8 cellular contexts compared by ENCODE assay signal in genomic region chr1:84297546-84298244, GRCh38. TPM values are rescaled to one million over a fixed set of nuclear protein-coding genes. Genes with fewer than 3 reads are reported as not detected.
DNase-seq lines count a peak whose midpoint lies in the region; ATAC-seq and TF ChIP-seq lines count a peak whose summit lies in the region.

No MANE protein-coding gene starts in this region.

- H3K9me3 Mint-ChIP-seq in activated T-cell treated with anti-CD3 and anti-CD28 coated beads, Interleukin-2, amount 50 U/mL, for 24 hours, result no peaks in the 10 kb centered on the region
- H3K9me3 Mint-ChIP-seq in activated T-helper 17 cell treated with anti-CD3 and anti-CD28 coated beads, Interleukin-2, amount 50 U/mL, for 72 hours, result no peaks in the 10 kb centered on the region

- H2BK5ac ChIP-seq in mesendoderm (ENCODE audit: low read length), result no peak overlapping the region

- H3K36me3 ChIP-seq in tibial artery (no peaks in the 10 kb centered on the region), mesendoderm (ENCODE audit: control insufficient read depth, insufficient read depth, low read length) (no peaks in the 10 kb centered on the region)

- no peak overlapping the region for H3K4me2 ChIP-seq in mesendoderm (ENCODE audit: low read length)

- H3K18ac ChIP-seq in mesendoderm (ENCODE audit: low read length), result no peak overlapping the region

- H2BK120ac ChIP-seq in mesendoderm (ENCODE audit: low read depth, low read length), result no peak overlapping the region

- H3K27ac Mint-ChIP-seq in activated T-cell treated with anti-CD3 and anti-CD28 coated beads, Interleukin-2, amount 50 U/mL, for 24 hours, result peak overlapping the region; percentile 74
- H3K27ac Mint-ChIP-seq in activated T-helper 17 cell treated with anti-CD3 and anti-CD28 coated beads, Interleukin-2, amount 50 U/mL, for 72 hours, result no peak overlapping the region

- no peak overlapping the region for H4K8ac ChIP-seq in mesendoderm (ENCODE audit: low read depth, low read length)

- no peak for ATAC-seq in activated T-helper 17 cell treated with anti-CD3 and anti-CD28 coated beads, Interleukin-2, amount 50 U/mL, for 72 hours (replicated peaks)
- ATAC-seq in left colon, result peak; percentile 20

- no peak overlapping the region for H4K5ac ChIP-seq in mesendoderm (ENCODE audit: low read length)

- H3K4me3 ChIP-seq in tibial artery (peak overlapping the region; percentile 77 to 84), mesendoderm (ENCODE audit: low read length) (no peak overlapping the region)

- TF ChIP-seq CTCF in tibial artery (IDR thresholded peaks at IDR 0.05), result no peak

- H3K27me3 Mint-ChIP-seq in activated T-cell treated with anti-CD3 and anti-CD28 coated beads, Interleukin-2, amount 50 U/mL, for 24 hours, result peaks cover 16% of the 10 kb centered on the region
- peaks cover 25% of the 10 kb centered on the region for H3K27me3 Mint-ChIP-seq in activated T-helper 17 cell treated with anti-CD3 and anti-CD28 coated beads, Interleukin-2, amount 50 U/mL, for 72 hours

- no peaks in the 10 kb centered on the region for H3K79me1 ChIP-seq in mesendoderm (ENCODE audit: low read length)

- H3K4me1 Mint-ChIP-seq in activated T-cell treated with anti-CD3 and anti-CD28 coated beads, Interleukin-2, amount 50 U/mL, for 24 hours (ENCODE audit: low read depth), result peaks cover 37% of the 10 kb centered on the region
- H3K4me1 Mint-ChIP-seq in activated T-helper 17 cell treated with anti-CD3 and anti-CD28 coated beads, Interleukin-2, amount 50 U/mL, for 72 hours, result peaks cover 13% of the 10 kb centered on the region

- no peaks in the 10 kb centered on the region for H3K27me3 ChIP-seq in tibial artery
- H3K27me3 ChIP-seq in mesendoderm (ENCODE audit: insufficient read depth, low read length, poor library complexity), result no peaks in the 10 kb centered on the region

- H3K9ac ChIP-seq in mesendoderm (ENCODE audit: low read length), result no peak overlapping the region

- intact Hi-C loops in left colon (cut with DNase I, micrococcal nuclease) (no loop called here), tibial artery (cut with DNase I; ENCODE audit: low total_unique reads) (no loop called here)

- peak overlapping the region; percentile 85 for H3K4me3 Mint-ChIP-seq in activated T-cell treated with anti-CD3 and anti-CD28 coated beads, Interleukin-2, amount 50 U/mL, for 24 hours
- peak overlapping the region; percentile 78 for H3K4me3 Mint-ChIP-seq in activated T-helper 17 cell treated with anti-CD3 and anti-CD28 coated beads, Interleukin-2, amount 50 U/mL, for 72 hours

- H3K36me3 Mint-ChIP-seq in activated T-cell treated with anti-CD3 and anti-CD28 coated beads, Interleukin-2, amount 50 U/mL, for 24 hours (ENCODE audit: low read depth), result peaks cover 1% of the 10 kb centered on the region
- no peaks in the 10 kb centered on the region for H3K36me3 Mint-ChIP-seq in activated T-helper 17 cell treated with anti-CD3 and anti-CD28 coated beads, Interleukin-2, amount 50 U/mL, for 72 hours (ENCODE audit: low read depth)

- H3K9me3 ChIP-seq in tibial artery, result no peaks in the 10 kb centered on the region

- DNase-seq in activated T-cell treated with anti-CD3 and anti-CD28 coated beads, Interleukin-2, amount 50 U/mL, for 24 hours, result no peak
- DNase-seq in activated T-cell treated with anti-CD3 and anti-CD28 coated beads, Interleukin-2, amount 50 U/mL, for 48 hours, result no peak
- no peak for DNase-seq in left colon
- DNase-seq in tibial artery, result no peak
- DNase-seq in NCI-H2029 (lab: John Stamatoyannopoulos, UW), result no peak
- no peak for DNase-seq in mesendoderm
- DNase-seq in NCI-H82 (lab: John Stamatoyannopoulos, UW), result no peak

- H3K4ac ChIP-seq in mesendoderm (ENCODE audit: low read depth, low read length), result no peak overlapping the region

- H3K23ac ChIP-seq in mesendoderm (ENCODE audit: low read length), result no peak overlapping the region

- no peak overlapping the region for H2BK15ac ChIP-seq in mesendoderm (replicated peaks; ENCODE audit: low read depth)

- H3K27ac ChIP-seq in tibial artery (peak overlapping the region; percentile 85 to 88), mesendoderm (ENCODE audit: low read depth, low read length) (no peak overlapping the region)

- H3K79me2 ChIP-seq in mesendoderm (ENCODE audit: control insufficient read depth, insufficient read depth, low read length), result no peaks in the 10 kb centered on the region

- H3K56ac ChIP-seq in mesendoderm (ENCODE audit: low read length), result no peak overlapping the region

- H3K4me1 ChIP-seq in tibial artery (peaks cover 0 to 38% (median 17%) of the 10 kb centered on the region in 4 donors), mesendoderm (ENCODE audit: control insufficient read depth, low read depth, low read length) (peaks cover 3% of the 10 kb centered on the region)

- no peak overlapping the region for H2AK5ac ChIP-seq in mesendoderm (ENCODE audit: low read length)

- WGBS in mesendoderm (ENCODE audit: extremely low coverage, insufficient coverage, low lambda C conversion rate), result no CpG with 5 or more reads among the region's 10 CpGs

RNA-seq across cellular contexts. Expression of gene SAMD13, which starts 3.8 kb away (rescaled TPM):
- not detected for total RNA-seq in activated T-helper 17 cell treated with anti-CD3 and anti-CD28 coated beads, Interleukin-2, amount 50 U/mL, for 72 hours
- total RNA-seq in left colon, result 10 to 100 TPM; 24.5 to 29.9 TPM
- 0.49 TPM for polyA plus RNA-seq in mesendoderm (2013, experiment 1 of 2)
- 0.63 TPM for polyA plus RNA-seq in mesendoderm (2013, experiment 2 of 2)

Comparison
In these comparisons a context has a peak if more than half of its experiments do, and no peak if none do; other contexts are left out.
1. RNA of gene SAMD13, which starts 3.8 kb away (total RNA-seq): 24.5 to 29.9 TPM in left colon; not detected in activated T-helper 17 cell treated with anti-CD3 and anti-CD28 coated beads, Interleukin-2, amount 50 U/mL, for 72 hours; every median in the first group is over 10 times any median in the second.